In the genomic region with DNA sequence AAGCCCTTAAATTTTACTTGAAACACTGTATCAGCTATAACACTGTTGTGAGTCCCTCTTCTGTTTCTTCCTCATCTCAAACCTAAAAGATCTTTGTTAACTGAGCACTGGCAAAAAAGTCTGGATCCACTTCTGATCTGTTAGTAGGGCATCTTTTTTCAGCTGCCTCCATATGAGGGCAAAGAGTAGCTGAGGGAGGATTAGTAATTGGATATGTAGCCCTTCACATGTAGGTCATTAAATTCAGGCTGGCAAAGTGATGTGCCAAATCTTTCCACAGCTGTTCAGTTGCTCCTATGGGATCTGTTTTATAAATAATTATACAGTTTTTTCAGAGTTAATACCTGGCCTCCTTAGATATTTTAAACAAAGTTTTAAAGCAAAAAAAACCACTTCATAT, we compare ENCODE assay signal across 15 cellular contexts. TPM values are rescaled to one million over a fixed set of nuclear protein-coding genes. Genes with fewer than 3 reads are reported as not detected.
A peak's percentile ranks its signal among the peaks of the same experiment; 100 is the strongest.
DNase-seq lines count a peak whose midpoint lies in the region; ATAC-seq and TF ChIP-seq lines count a peak whose summit lies in the region.
"Had no signal": no experiment of that assay in that cellular context is flagged by ENCODE, and none has a peak within 500 bp of the region (broad histone marks: within the 10 kb centered on the region; RNA-seq: fewer than 3 reads in every experiment).

No MANE protein-coding gene starts in this region.

- peak overlapping the region; percentile 95 for H3K9ac ChIP-seq in SK-N-MC (ENCODE audit: insufficient read length)

- no peaks in the 10 kb centered on the region for H3K9me3 ChIP-seq in CD4-positive, alpha-beta T cell (ENCODE audit: control insufficient read depth, low read length)
- no peaks in the 10 kb centered on the region for H3K9me3 ChIP-seq in SK-N-MC (ENCODE audit: low read depth, low read length)
- H3K9me3 ChIP-seq: upper lobe of left lung had no signal

- intact Hi-C loops in CD4-positive, alpha-beta T cell (cut with DNase I, micrococcal nuclease), result loop anchor here (1.0 to 10.0 kb wide), 10 partner anchors 478 to 1782 kb away; a partner anchor contains a TSS

- no peak for DNase-seq in CD4-positive, alpha-beta T cell
- DNase-seq in HFFc6, result no peak
- no peak for DNase-seq in SK-N-MC (ENCODE audit: low read depth, low spot score)
- no peak for DNase-seq in naive B cell
- DNase-seq in activated gamma-delta T cell treated with Interleukin-2 at 50 U/mL for 16 hours, result no peak
- no peak for DNase-seq in cortex of kidney (lab: John Stamatoyannopoulos, UW)
- no peak for DNase-seq in Ammon's horn (ENCODE audit: low spot score)
- no peak for DNase-seq in globus pallidus (ENCODE audit: low spot score)
- DNase-seq: activated T-cell treated with anti-CD3 and anti-CD28 coated beads, Interleukin-2, amount 50 U/mL, for 1 hour; CD4-positive, alpha-beta memory T cell; central memory CD4-positive, alpha-beta T cell; NK-92 treated with Interleukin-12 subunit alpha and Interleukin-12 subunit beta, amount 100 ng/mL, for 24 hours; upper lobe of left lung had no signal

- H3K36me3 ChIP-seq in SK-N-MC (ENCODE audit: insufficient read depth, low read length), result no peaks in the 10 kb centered on the region
- H3K36me3 ChIP-seq: upper lobe of left lung had no signal

- CTCF ChIA-PET in CD4-positive, alpha-beta T cell (lab: Charles Lee), result interaction anchor here (1.1 kb wide), 1 partner anchor 243 kb away, joined by 3 read pairs; no protein-coding TSS in a partner anchor

- H3K27me3 ChIP-seq in CD4-positive, alpha-beta T cell (ENCODE audit: control insufficient read depth, insufficient read depth, low read length), result peaks cover 9% of the 10 kb centered on the region
- H3K27me3 ChIP-seq: upper lobe of left lung had no signal

- H3K9me3 Mint-ChIP-seq in CD4-positive, alpha-beta T cell, result no peaks in the 10 kb centered on the region
- H3K9me3 Mint-ChIP-seq in HFFc6 (no peaks in the 10 kb centered on the region), naive B cell (no peaks in the 10 kb centered on the region)

- H3K4me3 ChIP-seq in SK-N-MC, result no peak overlapping the region

- POLR2A ChIA-PET in CD4-positive, alpha-beta T cell (lab: Charles Lee), result interaction anchor here (2.2 kb wide), 2 partner anchors 252 to 383 kb away, joined by 16 to 55 read pairs; a partner anchor contains a TSS

- no peak for TF ChIP-seq CTCF in CD4-positive, alpha-beta T cell (IDR thresholded peaks at IDR 0.05)
- no peak for TF ChIP-seq CTCF in HFFc6 (IDR thresholded peaks at IDR 0.05)

- peaks cover 39% of the 10 kb centered on the region for H3K27me3 Mint-ChIP-seq in CD4-positive, alpha-beta T cell
- peaks cover 2% of the 10 kb centered on the region for H3K27me3 Mint-ChIP-seq in HFFc6 (ENCODE audit: insufficient read depth)
- peaks cover 29 to 48% (median 41%) of the 10 kb centered on the region in 3 donors for H3K27me3 Mint-ChIP-seq in naive B cell

- peak overlapping the region; percentile 50 for H3K4me3 Mint-ChIP-seq in CD4-positive, alpha-beta T cell
- H3K4me3 Mint-ChIP-seq in HFFc6, result peak overlapping the region; percentile 99; the same call in 1 of the 2 replicates
- H3K4me3 Mint-ChIP-seq in naive B cell, result peak overlapping the region in 6 of 8 donors; percentile 23 to 96 (median 46)

- ATAC-seq in CD4-positive, alpha-beta T cell (ENCODE audit: poor library complexity), result no peak
- ATAC-seq in naive B cell (ENCODE audit: low read depth in 2 of 2), result no peak

- peak overlapping the region; percentile 99 for H3K27ac Mint-ChIP-seq in CD4-positive, alpha-beta T cell
- H3K27ac Mint-ChIP-seq in HFFc6, result no peak overlapping the region
- peak overlapping the region in 1 of 6 donors; percentile 11 for H3K27ac Mint-ChIP-seq in naive B cell

- peaks cover 13% of the 10 kb centered on the region for H3K36me3 Mint-ChIP-seq in CD4-positive, alpha-beta T cell (ENCODE audit: low read depth)
- H3K36me3 Mint-ChIP-seq in HFFc6 (ENCODE audit: low read depth) (no peaks in the 10 kb centered on the region), naive B cell (peaks cover 0 to 8% of the 10 kb centered on the region in 2 donors)

- peaks cover 25% of the 10 kb centered on the region for H3K4me1 Mint-ChIP-seq in CD4-positive, alpha-beta T cell (ENCODE audit: low read depth)
- peaks cover 15% of the 10 kb centered on the region for H3K4me1 Mint-ChIP-seq in HFFc6 (ENCODE audit: low read depth)
- H3K4me1 Mint-ChIP-seq in naive B cell, result peaks cover 4 to 20% (median 8%) of the 10 kb centered on the region in 3 donors

- H3K27ac ChIP-seq in CD4-positive, alpha-beta T cell (ENCODE audit: low read depth, low read length), result no peak overlapping the region
- H3K27ac ChIP-seq in SK-N-MC, result no peak overlapping the region

RNA-seq across cellular contexts. Expression of a gene that starts 1.1 kb away (rescaled TPM):
- 1 to 10 TPM; 1.6 to 2.0 TPM for total RNA-seq in CD4-positive, alpha-beta T cell
- 1 to 10 TPM; 4.1 to 6.8 (median 5.2) TPM for total RNA-seq in HFFc6 (2021; fragmentation: NEBNext Ultra II Directional; extraction: Animal tissue kit (Norgen Biotek cat#: 25700))
- 1 to 10 TPM in 5 of 6 donors, not detected in 1; 2.6 to 5.6 (median 3.2) TPM for polyA plus RNA-seq in naive B cell (ENCODE audit: low read depth in 6 of 6)

RNA-seq across cellular contexts. Expression of a gene that starts 9.7 kb away (rescaled TPM):
- not detected for total RNA-seq in CD4-positive, alpha-beta T cell
- not detected for total RNA-seq in HFFc6 (2021; fragmentation: NEBNext Ultra II Directional; extraction: Animal tissue kit (Norgen Biotek cat#: 25700))
- not detected for polyA plus RNA-seq in naive B cell (ENCODE audit: low read depth in 6 of 6)
- polyA plus RNA-seq: CD4-positive, alpha-beta memory T cell had no signal

RNA-seq across cellular contexts. Expression of a gene that starts 54.1 kb away (rescaled TPM):
- total RNA-seq in CD4-positive, alpha-beta T cell, result not detected
- total RNA-seq in HFFc6 (2021; fragmentation: NEBNext Ultra II Directional; extraction: Animal tissue kit (Norgen Biotek cat#: 25700)), result not detected
- polyA plus RNA-seq in naive B cell (ENCODE audit: low read depth in 6 of 6), result not detected
- total RNA-seq: CD4-positive, alpha-beta memory T cell; kidney epithelial cell; pulmonary artery endothelial cell; upper lobe of left lung had no signal
- polyA plus RNA-seq: CD4-positive, alpha-beta memory T cell had no signal

Comparison
In these comparisons a context has a peak if more than half of its experiments do, and no peak if none do; other contexts are left out.
1. H3K4me3 Mint-ChIP-seq: peak in every context shown above with its lines; median percentile 99 in HFFc6; 50 in CD4-positive, alpha-beta T cell; 46 in naive B cell.